27 cellular contexts compared by ENCODE assay signal in genomic region chr20:48162621-48163020, GRCh38.
"Had no signal": no experiment of that assay in that cellular context is flagged by ENCODE, and none has a peak within 500 bp of the region (broad histone marks: within the 10 kb centered on the region; RNA-seq: fewer than 3 reads in every experiment).

No MANE protein-coding gene starts in this region.

- H3K36me3 ChIP-seq: heart left ventricle, left lung, neural progenitor cell, ovary, prostate gland, suprapubic skin, thoracic aorta, tibial artery, upper lobe of right lung had no signal

- H3K4me1 ChIP-seq: heart left ventricle, left lung, neural progenitor cell, prostate gland, suprapubic skin had no signal

- H3K27ac ChIP-seq: heart left ventricle, left lung, neural progenitor cell, ovary, prostate gland, skin epidermis, suprapubic skin, thoracic aorta, tibial artery, upper lobe of right lung had no signal

- H3K27me3 ChIP-seq: neural progenitor cell, ovary, upper lobe of right lung had no signal

- H3K4me2 ChIP-seq: neural progenitor cell had no signal

- H3K4me3 ChIP-seq: heart left ventricle, left lung, lung, neural progenitor cell, ovary, prostate gland, skin epidermis, suprapubic skin, thoracic aorta, tibial artery, upper lobe of right lung had no signal

- H3K9me3 ChIP-seq: heart left ventricle, left lung, ovary, prostate gland, suprapubic skin, thoracic aorta, tibial artery, upper lobe of right lung had no signal

- H2AFZ ChIP-seq: neural progenitor cell had no signal

- DNase-seq: heart left ventricle; hypothalamus; immature natural killer cell; kidney; left colon; left lung; mesendoderm; naive B cell; natural killer cell; nephron progenitor cell; retina; right cardiac atrium; stimulated activated CD4-positive, alpha-beta T cell treated with anti-CD3 and anti-CD28 coated beads, Interleukin-12 subunit alpha, Interleukin-12 subunit beta, amount 100 ng/mL, for 4 hours; stimulated activated CD4-positive, alpha-beta T cell treated with anti-CD3 and anti-CD28 coated beads, Interleukin-15, amount 100 ng/mL, for 24 hours; stimulated activated CD4-positive, alpha-beta T cell treated with anti-CD3 and anti-CD28 coated beads, Interleukin-2, amount 100 ng/mL, for 24 hours; stimulated activated CD4-positive, alpha-beta T cell treated with anti-CD3 and anti-CD28 coated beads, Interleukin-4, amount 100 ng/mL, for 24 hours; stimulated activated naive CD4-positive, alpha-beta T cell; tibial artery; trophoblast cell; upper lobe of right lung had no signal

- H3K9ac ChIP-seq: neural progenitor cell had no signal
